ENCODE assay signal across 9 cellular contexts in the genomic region with DNA sequence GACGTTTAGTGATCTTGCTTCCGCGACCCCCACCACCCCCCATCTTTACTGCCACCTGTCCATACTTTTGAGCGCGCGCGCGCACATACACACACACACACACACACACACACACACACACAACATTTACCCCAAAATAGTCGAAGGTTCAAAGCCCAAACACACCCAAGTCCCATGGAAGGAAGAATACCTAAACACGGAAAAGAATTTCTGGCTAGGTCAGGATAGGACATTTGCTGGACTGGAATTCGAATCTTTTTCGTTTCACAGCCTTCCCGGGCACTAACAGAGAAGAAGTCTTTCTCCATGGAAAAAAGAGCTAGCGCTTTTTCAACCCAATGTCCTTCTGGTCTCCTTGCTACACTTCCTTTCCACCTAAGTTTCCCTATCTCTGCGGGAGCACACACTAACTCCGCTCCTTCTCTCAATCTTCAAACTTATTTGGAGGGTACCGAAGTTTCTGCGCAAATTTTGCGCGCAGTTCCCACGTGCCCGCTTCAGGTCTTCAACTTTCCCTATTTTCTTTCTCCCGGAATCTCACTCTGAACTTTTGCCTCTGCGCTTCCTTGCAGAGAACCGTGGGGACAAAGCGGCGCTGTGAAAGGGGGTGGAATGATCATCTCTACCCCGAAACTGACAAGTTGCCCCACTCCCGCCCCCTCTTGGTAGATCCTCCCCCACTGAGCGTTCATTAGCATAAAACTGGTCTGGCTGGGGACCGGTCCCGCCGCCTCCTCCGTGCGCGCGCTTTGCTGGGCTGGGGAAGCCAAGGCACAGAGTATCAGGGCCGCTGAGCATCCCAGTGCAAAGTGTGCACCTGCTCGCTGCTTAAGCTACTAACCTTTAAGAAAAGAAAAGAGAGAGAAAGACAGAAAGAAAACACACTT. TPM values are rescaled to one million over a fixed set of nuclear protein-coding genes. Genes with fewer than 3 reads are reported as not detected.
DNase-seq lines count a peak whose midpoint lies in the region; ATAC-seq and TF ChIP-seq lines count a peak whose summit lies in the region.
"Had no signal": no experiment of that assay in that cellular context is flagged by ENCODE, and none has a peak within 500 bp of the region (broad histone marks: within the 10 kb centered on the region; RNA-seq: fewer than 3 reads in every experiment).

No MANE protein-coding gene starts in this region.

- no peaks in the 10 kb centered on the region for H3K9me3 ChIP-seq in NT2/D1 (ENCODE audit: insufficient read depth, low read length)
- no peaks in the 10 kb centered on the region for H3K9me3 ChIP-seq in ectodermal cell (ENCODE audit: control insufficient read depth, low read length)
- no peaks in the 10 kb centered on the region for H3K9me3 ChIP-seq in mucosa of descending colon
- no peaks in the 10 kb centered on the region for H3K9me3 ChIP-seq in vagina

- peak; percentile 35 for DNase-seq in DMS53 (lab: John Stamatoyannopoulos, UW)
- DNase-seq in DMS53 treated with DMSO at 0.1 percent for 48 hours (lab: John Stamatoyannopoulos, UW; ENCODE audit: unreplicated experiment) = no peak
- no peak for DNase-seq in NT2/D1 (ENCODE audit: low read depth, low spot score)
- peak; percentile 85 to 87 (median 85) for DNase-seq in mucosa of descending colon
- DNase-seq in vagina (ENCODE audit: extremely low spot score in 2 of 2) = no peak
- DNase-seq in DMS79 treated with DMSO at 0.1 percent for 48 hours (lab: John Stamatoyannopoulos, UW) = no peak
- DNase-seq in foreskin melanocyte = no peak

- ATAC-seq in mucosa of descending colon = peak; percentile 81
- ATAC-seq: Panc1 had no signal

- no peak for TF ChIP-seq POLR2A in vagina (IDR thresholded peaks at IDR 0.05)

- H3K27ac ChIP-seq in ectodermal cell (ENCODE audit: insufficient read depth, low read depth, low read length, poor library complexity, severe bottlenecking) (no peak overlapping the region), vagina (peak overlapping the region; percentile 89)

- no peaks in the 10 kb centered on the region for H3K36me3 ChIP-seq in NT2/D1 (ENCODE audit: insufficient read depth, insufficient read length, low read length)
- H3K36me3 ChIP-seq in ectodermal cell (ENCODE audit: control insufficient read depth, insufficient read depth, low read length) = no peaks in the 10 kb centered on the region
- no peaks in the 10 kb centered on the region for H3K36me3 ChIP-seq in mucosa of descending colon (ENCODE audit: low read depth)
- H3K36me3 ChIP-seq in vagina = no peaks in the 10 kb centered on the region

- whole genome bisulfite sequencing in ectodermal cell, 2 experiments = 5 to 6% methylated on average over 39 of the region's 39 CpGs

- peaks cover 40% of the 10 kb centered on the region for H3K27me3 ChIP-seq in NT2/D1 (ENCODE audit: insufficient read depth, insufficient read length)
- H3K27me3 ChIP-seq in ectodermal cell (ENCODE audit: control insufficient read depth, insufficient read depth, low read length, poor library complexity, severe bottlenecking) = peaks cover 39% of the 10 kb centered on the region
- no peaks in the 10 kb centered on the region for H3K27me3 ChIP-seq in vagina

- TF ChIP-seq CTCF in mucosa of descending colon (IDR thresholded peaks at IDR 0.05) (no peak), vagina (IDR thresholded peaks at IDR 0.05) (no peak)

- H3K4me3 ChIP-seq in NT2/D1 (ENCODE audit: insufficient read length, low read depth) (peak overlapping the region; percentile 42), ectodermal cell (ENCODE audit: insufficient read depth, low read depth, low read length) (peak overlapping the region; percentile 87), mucosa of descending colon (peak overlapping the region; percentile 62), vagina (peak overlapping the region; percentile 52 to 70)

- intact Hi-C loops in mucosa of descending colon (cut with DNase I, micrococcal nuclease) = no loop called here
- intact Hi-C loops in vagina (cut with DNase I) = no loop called here

- no peak overlapping the region for H3K9ac ChIP-seq in NT2/D1 (ENCODE audit: insufficient read length, low read depth)

- no peaks in the 10 kb centered on the region for H3K4me1 ChIP-seq in NT2/D1 (ENCODE audit: insufficient read depth, insufficient read length)
- H3K4me1 ChIP-seq in ectodermal cell (ENCODE audit: control insufficient read depth, insufficient read depth, low read length) = peaks cover 8% of the 10 kb centered on the region
- H3K4me1 ChIP-seq in mucosa of descending colon (ENCODE audit: low read depth) = peaks cover 3% of the 10 kb centered on the region
- peaks cover 5% of the 10 kb centered on the region for H3K4me1 ChIP-seq in vagina

RNA-seq across cellular contexts. Expression of gene DACH1, which starts 2.7 kb away (rescaled TPM):
- polyA plus RNA-seq in ectodermal cell (2013, experiment 1 of 4) = 26.9 TPM
- polyA plus RNA-seq in ectodermal cell (2013, experiment 2 of 4) = 23.2 TPM
- polyA plus RNA-seq in ectodermal cell (2013, experiment 3 of 4) = 25.0 TPM
- 28.9 TPM for polyA plus RNA-seq in ectodermal cell (2013, experiment 4 of 4)
- 1 to 10 TPM; 3.2 to 6.5 (median 6.4) TPM for total RNA-seq in mucosa of descending colon
- 7.9 TPM for total RNA-seq in vagina

Comparison
In these comparisons a context has a peak if more than half of its experiments do, and no peak if none do; other contexts are left out.
1. DNase-seq: peak in DMS53 (single experiment) and mucosa of descending colon (3 of 3); none in DMS53 treated with DMSO at 0.1 percent for 48 hours (single experiment), NT2/D1 (single experiment), vagina (0 of 2), DMS79 treated with DMSO at 0.1 percent for 48 hours (single experiment) and foreskin melanocyte (single experiment).
2. Peak in every context shown above with its lines, with median percentiles within 50 percentile points of each other: H3K4me3 ChIP-seq.